In genomic region chr1:56645663-56646330, GRCh38 we compare ENCODE assay signal across 9 cellular contexts. TPM values are rescaled to one million over a fixed set of nuclear protein-coding genes. Genes with fewer than 3 reads are reported as not detected.
DNase-seq lines count a peak whose midpoint lies in the region; ATAC-seq and TF ChIP-seq lines count a peak whose summit lies in the region.
"Had no signal": no experiment of that assay in that cellular context is flagged by ENCODE, and none has a peak within 500 bp of the region (broad histone marks: within the 10 kb centered on the region; RNA-seq: fewer than 3 reads in every experiment).

No MANE protein-coding gene starts in this region.

- H3K36me3 Mint-ChIP-seq in IgD-negative memory B cell, result no peaks in the 10 kb centered on the region
- H3K36me3 Mint-ChIP-seq in central memory CD8-positive, alpha-beta T cell (ENCODE audit: insufficient read depth), result no peaks in the 10 kb centered on the region

- peaks cover 6 to 16% (median 16%) of the 10 kb centered on the region in 3 donors for H3K4me1 Mint-ChIP-seq in IgD-negative memory B cell
- H3K4me1 Mint-ChIP-seq in central memory CD8-positive, alpha-beta T cell, result no peaks in the 10 kb centered on the region

- intact Hi-C loops in testis (cut with DNase I; ENCODE audit: low total_unique reads), result no loop called here

- peak overlapping the region in 1 of 3 donors; percentile 92 for H3K27ac Mint-ChIP-seq in IgD-negative memory B cell
- H3K27ac Mint-ChIP-seq in central memory CD8-positive, alpha-beta T cell (ENCODE audit: low read depth), result no peak overlapping the region

- ATAC-seq in central memory CD8-positive, alpha-beta T cell (replicated peaks; ENCODE audit: extremely low read depth, poor library complexity, severe bottlenecking), result no peak
- peak; percentile 58 for ATAC-seq in left lobe of liver
- no peak for ATAC-seq in HG02623 (IDR thresholded peaks at IDR 0.05; ENCODE audit: unreplicated experiment)

- H3K9me3 ChIP-seq in testis, result no peaks in the 10 kb centered on the region
- H3K9me3 ChIP-seq: neutrophil had no signal

- peak; percentile 57 for DNase-seq in DMS53 treated with DMSO at 0.1 percent for 48 hours (lab: John Stamatoyannopoulos, UW; ENCODE audit: unreplicated experiment)
- DNase-seq in central memory CD8-positive, alpha-beta T cell (ENCODE audit: low spot score in 2 of 2), result no peak
- no peak for DNase-seq in left lobe of liver (ENCODE audit: low spot score)
- peak; percentile 38 for DNase-seq in testis
- DNase-seq in NOMO-1 treated with dmso at 0.1 percent for 144 hours (lab: John Stamatoyannopoulos, UW; ENCODE audit: unreplicated experiment), result no peak
- no peak for DNase-seq in activated gamma-delta T cell treated with Interleukin-2 at 50 U/mL for 16 hours

- peaks cover 25% of the 10 kb centered on the region for H3K27me3 Mint-ChIP-seq in IgD-negative memory B cell
- H3K27me3 Mint-ChIP-seq in central memory CD8-positive, alpha-beta T cell, result peaks cover 48% of the 10 kb centered on the region

- no peak for TF ChIP-seq CTCF in testis (IDR thresholded peaks at IDR 0.05)

- H3K4me1 ChIP-seq in testis, result peaks cover 8% of the 10 kb centered on the region

- peak overlapping the region; percentile 61 to 91 (median 82) for H3K4me3 Mint-ChIP-seq in IgD-negative memory B cell
- peak overlapping the region; percentile 41 for H3K4me3 Mint-ChIP-seq in central memory CD8-positive, alpha-beta T cell

- H3K9me3 Mint-ChIP-seq in IgD-negative memory B cell, result peaks cover 0 to 3% (median 0%) of the 10 kb centered on the region in 3 donors
- no peaks in the 10 kb centered on the region for H3K9me3 Mint-ChIP-seq in central memory CD8-positive, alpha-beta T cell

- no peaks in the 10 kb centered on the region for H3K27me3 ChIP-seq in testis

- peak overlapping the region; percentile 67 to 78 for H3K27ac ChIP-seq in testis
- H3K27ac ChIP-seq: neutrophil had no signal

- WGBS in testis, 2 donors, result 1 to 2% methylated on average over 8 to 19 of the region's 19 CpGs

- TF ChIP-seq POLR2A in testis (IDR thresholded peaks at IDR 0.05), result no peak

- no peaks in the 10 kb centered on the region for H3K36me3 ChIP-seq in testis (ENCODE audit: low read depth, missing control alignments)
- H3K36me3 ChIP-seq: neutrophil had no signal

- H3K4me3 ChIP-seq in testis, result peak overlapping the region; percentile 70 to 79

RNA-seq across cellular contexts. Expression of gene PRKAA2, which starts 0.7 kb away (rescaled TPM):
- polyA plus RNA-seq in IgD-negative memory B cell (not detected), testis (ENCODE audit: insufficient read depth, low read depth, low replicate concordance) (1.8 TPM)
- total RNA-seq in left lobe of liver (0.40 TPM), testis (1 to 10 TPM; 4.9 to 5.3 TPM)

Comparison
In these comparisons a context has a peak if more than half of its experiments do, and no peak if none do; other contexts are left out.
1. DNase-seq: peak in DMS53 treated with DMSO at 0.1 percent for 48 hours (single experiment) and testis (single experiment); none in central memory CD8-positive, alpha-beta T cell (0 of 2), left lobe of liver (single experiment), NOMO-1 treated with dmso at 0.1 percent for 144 hours (single experiment) and activated gamma-delta T cell treated with Interleukin-2 at 50 U/mL for 16 hours (single experiment).